In genomic region chr3:186529204-186529999, GRCh38 we compare ENCODE assay signal across 14 cellular contexts. TPM values are rescaled to one million over a fixed set of nuclear protein-coding genes. Genes with fewer than 3 reads are reported as not detected.
A peak's percentile ranks its signal among the peaks of the same experiment; 100 is the strongest.
DNase-seq lines count a peak whose midpoint lies in the region; ATAC-seq and TF ChIP-seq lines count a peak whose summit lies in the region.
"Had no signal": no experiment of that assay in that cellular context is flagged by ENCODE, and none has a peak within 500 bp of the region (broad histone marks: within the 10 kb centered on the region; RNA-seq: fewer than 3 reads in every experiment).

No MANE protein-coding gene starts in this region.

- no peak for TF ChIP-seq EP300 in suprapubic skin (IDR thresholded peaks at IDR 0.05)

- H3F3A ChIP-seq in MM.1S (ENCODE audit: insufficient read depth, low read length): no peaks in the 10 kb centered on the region

- no peaks in the 10 kb centered on the region for H3K9me3 Mint-ChIP-seq in stimulated activated naive CD8-positive, alpha-beta T cell treated with anti-CD3 and anti-CD28 coated beads, Interleukin-15, Interleukin-2, amounts not matched to agents 100 ng/mL and 50 ng/mL, for 24 hours
- H3K9me3 Mint-ChIP-seq in type B pancreatic cell: peaks cover 9% of the 10 kb centered on the region
- H3K9me3 Mint-ChIP-seq: central memory CD8-positive, alpha-beta T cell had no signal

- peak; percentile 14; the same call in 1 of the 2 replicates for TF ChIP-seq CTCF in MM.1S (IDR thresholded peaks at IDR 0.05; ENCODE audit: low read length)
- peak; percentile 32 for TF ChIP-seq CTCF in type B pancreatic cell (conservative IDR thresholded peaks at IDR 0.05)
- TF ChIP-seq CTCF in suprapubic skin (IDR thresholded peaks at IDR 0.05): no peak

- H3K9me2 ChIP-seq in MM.1S (replicated peaks; ENCODE audit: insufficient read depth, low read length): no peaks in the 10 kb centered on the region

- H3K27ac ChIP-seq in MM.1S (ENCODE audit: low read length) (no peak overlapping the region), suprapubic skin (no peak overlapping the region)
- H3K27ac ChIP-seq: prostate gland had no signal

- H3K27me3 ChIP-seq in MM.1S (replicated peaks; ENCODE audit: insufficient read depth, low read length): no peaks in the 10 kb centered on the region
- no peaks in the 10 kb centered on the region for H3K27me3 ChIP-seq in suprapubic skin

- no peak overlapping the region for H3K4me3 Mint-ChIP-seq in stimulated activated naive CD8-positive, alpha-beta T cell treated with anti-CD3 and anti-CD28 coated beads, Interleukin-15, Interleukin-2, amounts not matched to agents 100 ng/mL and 50 ng/mL, for 24 hours
- no peak overlapping the region for H3K4me3 Mint-ChIP-seq in type B pancreatic cell
- H3K4me3 Mint-ChIP-seq: central memory CD8-positive, alpha-beta T cell had no signal

- H4K20me1 ChIP-seq in MM.1S (ENCODE audit: insufficient read depth, low read length): no peaks in the 10 kb centered on the region

- H3K4me2 ChIP-seq in MM.1S (ENCODE audit: low read depth, low read length): no peak overlapping the region

- no peaks in the 10 kb centered on the region for H3K79me2 ChIP-seq in MM.1S (ENCODE audit: low read length)

- peaks cover 78% of the 10 kb centered on the region for H3K4me1 Mint-ChIP-seq in stimulated activated naive CD8-positive, alpha-beta T cell treated with anti-CD3 and anti-CD28 coated beads, Interleukin-15, Interleukin-2, amounts not matched to agents 100 ng/mL and 50 ng/mL, for 24 hours (ENCODE audit: low read depth)
- peaks cover 30% of the 10 kb centered on the region for H3K4me1 Mint-ChIP-seq in type B pancreatic cell (ENCODE audit: unreplicated experiment)

- no peak for DNase-seq in stimulated activated naive CD8-positive, alpha-beta T cell treated with anti-CD3 and anti-CD28 coated beads, Interleukin-15, Interleukin-2, amounts not matched to agents 100 U/mL and 50 U/mL, for 24 hours
- DNase-seq in MM.1S: no peak
- peak; percentile 89 for DNase-seq in cerebellar cortex (ENCODE audit: low spot score)
- DNase-seq in type B pancreatic cell (ENCODE audit: extremely low spot score, unreplicated experiment): no peak
- no peak for DNase-seq in HCEC 1CT
- no peak for DNase-seq in suprapubic skin (ENCODE audit: low spot score in 2 of 2)
- no peak for DNase-seq in Right ventricle myocardium inferior (ENCODE audit: missing footprints)
- DNase-seq: activated CD4-positive, alpha-beta T cell treated with anti-CD3 and anti-CD28 coated beads, Interleukin-2, amount 50 U/mL, for 4 hours; activated gamma-delta T cell treated with Interleukin-2 at 50 U/mL for 16 hours; stimulated activated CD4-positive, alpha-beta T cell treated with anti-CD3 and anti-CD28 coated beads, Interleukin-2, amount 100 ng/mL, for 48 hours; stimulated activated naive CD4-positive, alpha-beta T cell treated with Interleukin-2 at 50 U/mL for 16 hours had no signal

- H3K36me3 ChIP-seq in MM.1S (replicated peaks; ENCODE audit: insufficient read depth, low read length) (no peaks in the 10 kb centered on the region), suprapubic skin (no peaks in the 10 kb centered on the region)
- H3K36me3 ChIP-seq: prostate gland had no signal

- H3K36me3 Mint-ChIP-seq in stimulated activated naive CD8-positive, alpha-beta T cell treated with anti-CD3 and anti-CD28 coated beads, Interleukin-15, Interleukin-2, amounts not matched to agents 100 ng/mL and 50 ng/mL, for 24 hours (ENCODE audit: low read depth): peaks cover 11% of the 10 kb centered on the region
- H3K36me3 Mint-ChIP-seq in type B pancreatic cell: no peaks in the 10 kb centered on the region

- no peak overlapping the region for H3K9ac ChIP-seq in MM.1S (ENCODE audit: low read length)

- H3K9me3 ChIP-seq in MM.1S (replicated peaks; ENCODE audit: insufficient read depth, low read length) (no peaks in the 10 kb centered on the region), suprapubic skin (no peaks in the 10 kb centered on the region)
- H3K9me3 ChIP-seq: prostate gland had no signal

- no peak overlapping the region for H2AFZ ChIP-seq in MM.1S (ENCODE audit: low read length)

- intact Hi-C loops in Right ventricle myocardium inferior (cut with DNase I): no loop called here

- H3K4me3 ChIP-seq in MM.1S (ENCODE audit: low read length) (no peak overlapping the region), suprapubic skin (no peak overlapping the region)
- H3K4me3 ChIP-seq: prostate gland had no signal

- no peaks in the 10 kb centered on the region for H3K27me3 Mint-ChIP-seq in stimulated activated naive CD8-positive, alpha-beta T cell treated with anti-CD3 and anti-CD28 coated beads, Interleukin-15, Interleukin-2, amounts not matched to agents 100 ng/mL and 50 ng/mL, for 24 hours
- peaks cover 4% of the 10 kb centered on the region for H3K27me3 Mint-ChIP-seq in type B pancreatic cell
- H3K27me3 Mint-ChIP-seq: central memory CD8-positive, alpha-beta T cell had no signal

- H3K4me1 ChIP-seq in MM.1S (ENCODE audit: low read length): no peaks in the 10 kb centered on the region
- H3K4me1 ChIP-seq in suprapubic skin: no peaks in the 10 kb centered on the region
- H3K4me1 ChIP-seq: prostate gland had no signal

- WGBS in suprapubic skin: 82% methylated on average over 11 of the region's 11 CpGs

- no peak for TF ChIP-seq POLR2A in suprapubic skin (IDR thresholded peaks at IDR 0.05)

- H3K27ac Mint-ChIP-seq in stimulated activated naive CD8-positive, alpha-beta T cell treated with anti-CD3 and anti-CD28 coated beads, Interleukin-15, Interleukin-2, amounts not matched to agents 100 ng/mL and 50 ng/mL, for 24 hours: peak overlapping the region; percentile 45
- no peak overlapping the region for H3K27ac Mint-ChIP-seq in type B pancreatic cell

- no peak for ATAC-seq in stimulated activated naive CD8-positive, alpha-beta T cell treated with anti-CD3 and anti-CD28 coated beads, Interleukin-15, Interleukin-2, amounts not matched to agents 100 U/mL and 50 U/mL, for 24 hours
- no peak for ATAC-seq in Right ventricle myocardium inferior

RNA-seq across cellular contexts. Expression of gene CRYGS, which starts 14.8 kb away (rescaled TPM):
- total RNA-seq in type B pancreatic cell (ENCODE audit: low replicate concordance): 1.2 and 7.8 TPM in 2 replicates
- total RNA-seq in suprapubic skin: 1 to 10 TPM; 2.2 to 6.7 (median 3.6) TPM
- 1.2 TPM for total RNA-seq in Right ventricle myocardium inferior

RNA-seq across cellular contexts. Expression of gene TBCCD1, which starts 37.7 kb away (rescaled TPM):
- 11.0 and 16.6 TPM in 2 replicates for total RNA-seq in type B pancreatic cell (ENCODE audit: low replicate concordance)
- 10 to 100 TPM; 16.6 to 19.8 (median 17.6) TPM for total RNA-seq in suprapubic skin
- 5.3 TPM for total RNA-seq in Right ventricle myocardium inferior

RNA-seq across cellular contexts. Expression of gene DNAJB11, which starts 41.1 kb away (rescaled TPM):
- 63.4 and 68.5 TPM in 2 replicates for total RNA-seq in type B pancreatic cell (ENCODE audit: low replicate concordance)
- total RNA-seq in suprapubic skin: 10 to 100 TPM; 30.3 to 35.9 (median 30.9) TPM
- 26.5 TPM for total RNA-seq in Right ventricle myocardium inferior

Comparison
In these comparisons a context has a peak if more than half of its experiments do, and no peak if none do; other contexts are left out.
1. CTCF ChIP-seq: peak in MM.1S (single experiment) and type B pancreatic cell (single experiment); none in suprapubic skin (0 of 2).